10 cellular contexts compared by ENCODE assay signal in genomic region chr4:136863756-136864155, GRCh38.
DNase-seq lines count a peak whose midpoint lies in the region; ATAC-seq, FAIRE-seq and TF ChIP-seq lines count a peak whose summit lies in the region.
"Had no signal": no experiment of that assay in that cellular context is flagged by ENCODE, and none has a peak within 500 bp of the region (broad histone marks: within the 10 kb centered on the region; RNA-seq: fewer than 3 reads in every experiment).

No MANE protein-coding gene starts in this region.

- peak; percentile 20 for DNase-seq in DMS53 (lab: John Stamatoyannopoulos, UW)
- no peak for DNase-seq in GM12878 (ENCODE audit: low read depth, low spot score)
- no peak for DNase-seq in left colon
- DNase-seq in GM03348 (ENCODE audit: low spot score) = no peak
- DNase-seq in stimulated activated naive CD4-positive, alpha-beta T cell treated with Interleukin-2 at 50 U/mL for 16 hours (lab: John Stamatoyannopoulos, UW) = no peak
- no peak for DNase-seq in NCI-H526 (lab: John Stamatoyannopoulos, UW)
- DNase-seq: naive thymus-derived CD8-positive, alpha-beta T cell had no signal

- H2AFZ ChIP-seq in Loucy (ENCODE audit: low read length) (peak overlapping the region; percentile 99), GM12878 (ENCODE audit: control insufficient read depth, low read depth, low read length) (no peak overlapping the region; the same call in 1 of the 2 replicates)

- intact Hi-C loops in GM12878 (cut with micrococcal nuclease; ENCODE audit: unreplicated experiment) = loop anchor here (5.0 to 10.0 kb wide), 4 partner anchors 151 to 1491 kb away; no protein-coding TSS in a partner anchor
- intact Hi-C loops in left colon (cut with DNase I, micrococcal nuclease) = no loop called here

- no peaks in the 10 kb centered on the region for H3K9me2 ChIP-seq in Loucy (replicated peaks; ENCODE audit: low read depth, low read length)

- H3K27me3 ChIP-seq in Loucy (ENCODE audit: insufficient read depth, low read length, poor library complexity, severe bottlenecking) = no peaks in the 10 kb centered on the region
- no peaks in the 10 kb centered on the region for H3K27me3 ChIP-seq in GM12878 (replicated peaks in 1 of 2; ENCODE audit: control insufficient read depth in 2 of 2, insufficient read depth in 2 of 2, low read length in 1 of 2)

- no peaks in the 10 kb centered on the region for H3K79me2 ChIP-seq in Loucy (ENCODE audit: insufficient read depth, low read length)
- no peaks in the 10 kb centered on the region for H3K79me2 ChIP-seq in GM12878 (ENCODE audit: control insufficient read depth, insufficient read depth, low read length)

- no TSS peak for BruUV-seq in GM12878 (replicated peaks; lab: Mats Ljungman, UMichigan)

- no peak overlapping the region for H3K9ac ChIP-seq in Loucy (ENCODE audit: low read depth, low read length, poor library complexity, severe bottlenecking)
- no peak overlapping the region for H3K9ac ChIP-seq in GM12878 (ENCODE audit: control insufficient read depth, insufficient read depth, low read length)

- in situ Hi-C loops in GM12878 (cut with MboI) = loop anchor here (25.0 kb wide), 1 partner anchor 1476 kb away; no protein-coding TSS in a partner anchor

- H3K4me3 ChIP-seq in Loucy (ENCODE audit: low read length, poor library complexity, severe bottlenecking) (peak overlapping the region; percentile 32), GM12878 (no peak overlapping the region)

- 0% methylated on average over 1 of the region's 1 CpG for WGBS in GM12878 (ENCODE audit: insufficient coverage, insufficient replicate concordance, low lambda C conversion rate, missing lambda C conversion rate)

- no peak for TF ChIP-seq POLR2A in GM12878 (IDR thresholded peaks at IDR 0.05; ENCODE audit: low read depth, low read length)

- FAIRE-seq in GM12878 (lab: Jason Lieb, UNC) = no peak

- peaks cover 6% of the 10 kb centered on the region for H3K4me1 ChIP-seq in Loucy (ENCODE audit: insufficient read depth, low read length, poor library complexity, severe bottlenecking)
- H3K4me1 ChIP-seq in GM12878 (ENCODE audit: control insufficient read depth, insufficient read depth, low read length) = no peaks in the 10 kb centered on the region

- no peaks in the 10 kb centered on the region for H3F3A ChIP-seq in Loucy (ENCODE audit: low read depth)

- CTCF ChIA-PET in GM12878 (lab: Yijun Ruan, JAX) = interaction anchor here (0.6 to 4.6 kb wide), 24 partner anchors 10 to 1492 kb away, joined by 3 to 81 read pairs (median 6); no protein-coding TSS in a partner anchor

- RAD21 ChIA-PET in GM12878 (lab: Charles Lee; ENCODE audit: unreplicated experiment) = interaction anchor here (0.7 to 5.2 kb wide), 21 partner anchors 9 to 1493 kb away, joined by 3 to 103 read pairs (median 4); no protein-coding TSS in a partner anchor

- H3K36me3 ChIP-seq in Loucy (ENCODE audit: insufficient read depth, low read length) = no peaks in the 10 kb centered on the region
- H3K36me3 ChIP-seq in GM12878 (ENCODE audit: control insufficient read depth in 2 of 2, insufficient read depth in 2 of 2, low read length in 1 of 2) = no peaks in the 10 kb centered on the region

- no peak for TF ChIP-seq EP300 in GM12878 (IDR thresholded peaks at IDR 0.05; ENCODE audit: borderline replicate concordance in 1 of 2, control insufficient read depth in 1 of 2, low read depth in 2 of 2, low read length in 2 of 2)

- H3K27ac ChIP-seq in GM12878 (ENCODE audit: control insufficient read depth, insufficient read depth) = no peak overlapping the region

- H4K20me1 ChIP-seq in Loucy (ENCODE audit: insufficient read depth, low read length, poor library complexity, severe bottlenecking) = no peaks in the 10 kb centered on the region
- H4K20me1 ChIP-seq in GM12878 (ENCODE audit: control insufficient read depth, insufficient read depth) = no peaks in the 10 kb centered on the region

- H3K4me2 ChIP-seq in Loucy (ENCODE audit: low read depth, low read length, poor library complexity, severe bottlenecking) = peak overlapping the region; percentile 43
- no peak overlapping the region for H3K4me2 ChIP-seq in GM12878 (ENCODE audit: control insufficient read depth, insufficient read depth)

- POLR2A ChIA-PET in GM12878 (lab: Charles Lee) = no interaction called here

- TF ChIP-seq CTCF in Loucy (conservative IDR thresholded peaks at IDR 0.05; ENCODE audit: low read length) (no peak), GM12878 (IDR thresholded peaks at IDR 0.05 in 2 of 3, conservative IDR thresholded peaks at IDR 0.05 in 1 of 3; ENCODE audit: control insufficient read depth in 2 of 3, extremely low read depth in 1 of 3, insufficient read depth in 1 of 3, low read depth in 3 of 3, low read length in 3 of 3) (no peak)

- ATAC-seq in GM12878 = peak; percentile 40; the same call in 2 of the 3 replicates
- peak; percentile 52 for ATAC-seq in left colon
- ATAC-seq in HG02970 (IDR thresholded peaks at IDR 0.05; ENCODE audit: low FRiP score, unreplicated experiment) = no peak
- ATAC-seq: naive thymus-derived CD8-positive, alpha-beta T cell; stimulated activated effector memory CD8-positive, alpha-beta T cell treated with anti-CD3 and anti-CD28 coated beads, Interleukin-12 subunit alpha, Interleukin-12 subunit beta, amount 100 ng/mL, for 72 hours had no signal

- SMC1A ChIA-PET in GM12878 (lab: Charles Lee; ENCODE audit: uncharacterized antibody, unreplicated experiment) = interaction anchor here (0.6 to 5.0 kb wide), 25 partner anchors 11 to 1492 kb away, joined by 3 to 76 read pairs (median 4); no protein-coding TSS in a partner anchor

- H3K9me3 ChIP-seq in Loucy (ENCODE audit: insufficient read depth, low read depth, low read length) (no peaks in the 10 kb centered on the region), GM12878 (replicated peaks; ENCODE audit: control insufficient read depth, insufficient read depth, low read length) (no peaks in the 10 kb centered on the region)

- TF ChIP-seq RAD21 in GM12878 (IDR thresholded peaks at IDR 0.05; ENCODE audit: insufficient read depth, low read depth, low read length) = no peak

TF ChIP-seq in GM12878, 131 proteins besides CTCF, POLR2A, EP300 and RAD21:
- TF ChIP-seq ZNF384 (IDR thresholded peaks at IDR 0.05; ENCODE audit: borderline replicate concordance, low read depth, low read length) = no peak
- TF ChIP-seq RBBP5 (conservative IDR thresholded peaks at IDR 0.05) = no peak
- TF ChIP-seq ATF3 (IDR thresholded peaks at IDR 0.05; ENCODE audit: borderline replicate concordance, extremely low read depth, low read depth, low read length) = no peak
- no peak for TF ChIP-seq IKZF2 (IDR thresholded peaks at IDR 0.05)
- no peak for TF ChIP-seq SUPT20H (IDR thresholded peaks at IDR 0.05; ENCODE audit: borderline replicate concordance, control insufficient read depth, low read depth, low read length)
- no peak for TF ChIP-seq LARP7 (IDR thresholded peaks at IDR 0.05)
- TF ChIP-seq ZNF207 (IDR thresholded peaks at IDR 0.05; ENCODE audit: borderline replicate concordance) = no peak
- no peak for TF ChIP-seq FOS (IDR thresholded peaks at IDR 0.05; ENCODE audit: borderline replicate concordance, extremely low read depth, insufficient read length)
- TF ChIP-seq MYB (IDR thresholded peaks at IDR 0.05; ENCODE audit: borderline replicate concordance, low read depth, low read length) = no peak
- TF ChIP-seq RUNX3 (IDR thresholded peaks at IDR 0.05; ENCODE audit: low read length) = no peak
- TF ChIP-seq, protein P1, sequence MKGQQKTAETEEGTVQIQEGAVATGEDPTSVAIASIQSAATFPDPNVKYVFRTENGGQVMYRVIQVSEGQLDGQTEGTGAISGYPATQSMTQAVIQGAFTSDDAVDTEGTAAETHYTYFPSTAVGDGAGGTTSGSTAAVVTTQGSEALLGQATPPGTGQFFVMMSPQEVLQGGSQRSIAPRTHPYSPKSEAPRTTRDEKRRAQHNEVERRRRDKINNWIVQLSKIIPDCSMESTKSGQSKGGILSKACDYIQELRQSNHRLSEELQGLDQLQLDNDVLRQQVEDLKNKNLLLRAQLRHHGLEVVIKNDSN (IDR thresholded peaks at IDR 0.05; ENCODE audit: borderline replicate concordance, extremely low read length, insufficient read depth, low read depth, low read length) = no peak
- no peak for TF ChIP-seq HDAC2 (IDR thresholded peaks at IDR 0.05)
- TF ChIP-seq POLR2AphosphoS5 (IDR thresholded peaks at IDR 0.05; ENCODE audit: low read length) = no peak
- TF ChIP-seq KDM1A (IDR thresholded peaks at IDR 0.05; ENCODE audit: borderline replicate concordance) = no peak
TF ChIP-seq in GM12878: peak in this region for 0.
